Comparison of ENCODE assay signal across 9 cellular contexts in the genomic region with DNA sequence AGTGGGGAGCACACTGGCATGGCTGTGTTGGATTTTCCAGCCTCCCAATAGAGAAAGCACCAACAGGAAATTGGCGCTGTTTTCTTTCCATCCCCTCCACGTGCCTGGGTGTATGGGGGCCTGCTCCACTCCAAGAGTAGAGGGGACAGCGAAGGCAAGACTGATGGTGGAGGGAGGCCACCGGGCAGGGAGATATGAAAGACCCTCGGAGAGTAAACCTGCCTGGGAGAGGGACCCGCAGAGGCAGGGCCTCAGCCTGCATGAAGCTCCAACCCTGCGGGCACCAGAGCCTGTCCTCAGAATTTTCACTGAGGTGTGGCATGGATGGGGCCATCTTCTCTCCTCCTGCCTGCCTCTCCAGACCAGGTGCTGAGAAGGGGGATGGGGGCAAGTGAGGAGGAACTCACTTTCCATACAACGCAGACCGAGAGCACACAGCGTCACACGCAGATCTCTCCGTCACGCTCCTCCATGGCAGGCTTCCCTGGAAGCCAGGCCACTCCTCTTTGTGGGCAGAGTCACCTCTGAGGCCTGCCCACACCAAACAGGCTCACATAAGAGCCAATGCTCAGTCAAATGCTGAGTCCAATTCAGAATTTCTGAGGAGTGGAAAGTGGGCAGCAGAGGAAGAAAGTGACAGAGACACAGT. TPM values are rescaled to one million over a fixed set of nuclear protein-coding genes. Genes with fewer than 3 reads are reported as not detected.
A peak's percentile ranks its signal among the peaks of the same experiment; 100 is the strongest.
DNase-seq lines count a peak whose midpoint lies in the region; ATAC-seq lines count a peak whose summit lies in the region.
"Had no signal": no experiment of that assay in that cellular context is flagged by ENCODE, and none has a peak within 500 bp of the region (broad histone marks: within the 10 kb centered on the region; RNA-seq: fewer than 3 reads in every experiment).

No MANE protein-coding gene starts in this region.

- ATAC-seq in activated T-helper 17 cell treated with anti-CD3 and anti-CD28 coated beads, Interleukin-2, amount 50 U/mL, for 72 hours (replicated peaks) = no peak
- ATAC-seq in GM19463 (IDR thresholded peaks at IDR 0.05; ENCODE audit: unreplicated experiment) (no peak), GM21381 (IDR thresholded peaks at IDR 0.05; ENCODE audit: unreplicated experiment) (no peak)

- no peaks in the 10 kb centered on the region for H3K27me3 ChIP-seq in subcutaneous abdominal adipose tissue (ENCODE audit: control insufficient read depth in 5 of 5, insufficient read depth in 4 of 5, low read length in 5 of 5)
- H3K27me3 ChIP-seq: brain microvascular endothelial cell had no signal

- peaks cover 69% of the 10 kb centered on the region for H3K36me3 Mint-ChIP-seq in activated T-helper 17 cell treated with anti-CD3 and anti-CD28 coated beads, Interleukin-2, amount 50 U/mL, for 72 hours (ENCODE audit: low read depth)

- H3K4me3 Mint-ChIP-seq in activated T-helper 17 cell treated with anti-CD3 and anti-CD28 coated beads, Interleukin-2, amount 50 U/mL, for 72 hours = peak overlapping the region; percentile 79

- H3K27ac Mint-ChIP-seq in activated T-helper 17 cell treated with anti-CD3 and anti-CD28 coated beads, Interleukin-2, amount 50 U/mL, for 72 hours = peak overlapping the region; percentile 91

- H3K9me3 Mint-ChIP-seq in activated T-helper 17 cell treated with anti-CD3 and anti-CD28 coated beads, Interleukin-2, amount 50 U/mL, for 72 hours = no peaks in the 10 kb centered on the region

- peak; percentile 4 to 35 for DNase-seq in NCI-H187 (lab: John Stamatoyannopoulos, UW)
- no peak for DNase-seq in NCI-H187 treated with DMSO at 0.1 percent for 48 hours (lab: John Stamatoyannopoulos, UW)
- peak; percentile 23 for DNase-seq in kidney tubule cell (ENCODE audit: low spot score)
- DNase-seq in ureter (ENCODE audit: low spot score) = no peak
- DNase-seq: brain microvascular endothelial cell had no signal

- peak overlapping the region in 1 of 5 donors; percentile 19 for H3K4me3 ChIP-seq in subcutaneous abdominal adipose tissue (ENCODE audit: low read depth in 1 of 5, low read length in 5 of 5)

- peak overlapping the region; percentile 51 for H3K27ac ChIP-seq in subcutaneous abdominal adipose tissue (ENCODE audit: low read depth, low read length)
- H3K27ac ChIP-seq: brain microvascular endothelial cell had no signal

- peaks cover 71% of the 10 kb centered on the region for H3K4me1 Mint-ChIP-seq in activated T-helper 17 cell treated with anti-CD3 and anti-CD28 coated beads, Interleukin-2, amount 50 U/mL, for 72 hours

- H3K36me3 ChIP-seq in subcutaneous abdominal adipose tissue (ENCODE audit: control insufficient read depth in 5 of 5, insufficient read depth in 5 of 5, low read length in 5 of 5) = peaks cover 0 to 9% (median 4%) of the 10 kb centered on the region in 5 donors

- no peak overlapping the region for H3K9ac ChIP-seq in subcutaneous abdominal adipose tissue (ENCODE audit: low read length in 5 of 5)

- no peaks in the 10 kb centered on the region for H3K27me3 Mint-ChIP-seq in activated T-helper 17 cell treated with anti-CD3 and anti-CD28 coated beads, Interleukin-2, amount 50 U/mL, for 72 hours

- no peaks in the 10 kb centered on the region for H3K9me3 ChIP-seq in subcutaneous abdominal adipose tissue (ENCODE audit: control insufficient read depth in 5 of 5, low read length in 5 of 5)

- peaks cover 7 to 69% (median 68%) of the 10 kb centered on the region in 5 donors for H3K4me1 ChIP-seq in subcutaneous abdominal adipose tissue (ENCODE audit: control insufficient read depth in 5 of 5, insufficient read depth in 5 of 5, low read length in 5 of 5)

RNA-seq across cellular contexts. Expression of gene ANXA11, which starts 18.8 kb away (rescaled TPM):
- total RNA-seq in activated T-helper 17 cell treated with anti-CD3 and anti-CD28 coated beads, Interleukin-2, amount 50 U/mL, for 72 hours = 100 to 1,000 TPM; 184 to 275 TPM
- 372 TPM for total RNA-seq in ureter

RNA-seq across cellular contexts. Expression of gene PLAC9, which starts 54.0 kb away (rescaled TPM):
- not detected for total RNA-seq in activated T-helper 17 cell treated with anti-CD3 and anti-CD28 coated beads, Interleukin-2, amount 50 U/mL, for 72 hours
- 44.2 TPM for total RNA-seq in ureter

Comparison
In these comparisons a context has a peak if more than half of its experiments do, and no peak if none do; other contexts are left out.
1. DNase-seq: peak in NCI-H187 (2 of 2) and kidney tubule cell (single experiment); none in NCI-H187 treated with DMSO at 0.1 percent for 48 hours (single experiment) and ureter (single experiment).
2. RNA of gene PLAC9, which starts 54.0 kb away (total RNA-seq): 44.2 TPM in ureter (single experiment); not detected in activated T-helper 17 cell treated with anti-CD3 and anti-CD28 coated beads, Interleukin-2, amount 50 U/mL, for 72 hours; every median in the first group is over 10 times any median in the second.